10 cellular contexts compared by ENCODE assay signal in genomic region chr10:34319197-34319846, GRCh38.
A peak's percentile ranks its signal among the peaks of the same experiment; 100 is the strongest.
DNase-seq lines count a peak whose midpoint lies in the region; ATAC-seq, FAIRE-seq and TF ChIP-seq lines count a peak whose summit lies in the region.
"Had no signal": no experiment of that assay in that cellular context is flagged by ENCODE, and none has a peak within 500 bp of the region (broad histone marks: within the 10 kb centered on the region; RNA-seq: fewer than 3 reads in every experiment).

No MANE protein-coding gene starts in this region.

- in situ Hi-C loops in HAP-1 (cut with MboI; ENCODE audit: low sequenced_read_pairs), result no loop called here

- no peaks in the 10 kb centered on the region for H3K9me2 ChIP-seq in Karpas-422 (replicated peaks; ENCODE audit: insufficient read depth, low read length)

- H3K4me2 ChIP-seq in endothelial cell of umbilical vein (ENCODE audit: insufficient read depth, low read length) (no peak overlapping the region), Karpas-422 (ENCODE audit: low read depth, low read length, poor library complexity, severe bottlenecking) (no peak overlapping the region)

- H3K9me3 ChIP-seq in HAP-1 (no peaks in the 10 kb centered on the region), endothelial cell of umbilical vein (replicated peaks; ENCODE audit: control insufficient read depth, insufficient read depth, low read length) (no peaks in the 10 kb centered on the region), Karpas-422 (ENCODE audit: low read length) (no peaks in the 10 kb centered on the region)

- H3K36me3 ChIP-seq in HAP-1 (replicated peaks), result no peaks in the 10 kb centered on the region
- H3K36me3 ChIP-seq in endothelial cell of umbilical vein (ENCODE audit: control insufficient read depth in 2 of 2, extremely low read depth in 1 of 2, insufficient read depth in 2 of 2, low read length in 2 of 2), result no peaks in the 10 kb centered on the region
- H3K36me3 ChIP-seq in Karpas-422 (ENCODE audit: insufficient read depth, low read length), result no peaks in the 10 kb centered on the region

- H2AFZ ChIP-seq in endothelial cell of umbilical vein (ENCODE audit: low read depth, low read length) (no peak overlapping the region), Karpas-422 (ENCODE audit: low read length) (no peak overlapping the region)

- H3K27ac ChIP-seq in endothelial cell of umbilical vein (ENCODE audit: insufficient read depth, low read depth, low read length), result no peak overlapping the region
- no peak overlapping the region for H3K27ac ChIP-seq in Karpas-422 (ENCODE audit: low read length)

- peak; percentile 49 to 58 for DNase-seq in HAP-1 (ENCODE audit: low spot score in 2 of 2)
- DNase-seq in NCI-H2227 (lab: John Stamatoyannopoulos, UW; ENCODE audit: unreplicated experiment), result peak; percentile 52
- DNase-seq in endothelial cell of umbilical vein (ENCODE audit: low read depth, low spot score), result peak; percentile 58
- peak; percentile 52 for DNase-seq in renal cortical epithelial cell (ENCODE audit: low read depth)
- DNase-seq in Karpas-422, result no peak
- no peak for DNase-seq in stimulated activated naive CD4-positive, alpha-beta T cell treated with Interleukin-2 at 50 U/mL for 16 hours (lab: John Stamatoyannopoulos, UW)
- DNase-seq: cortex of kidney had no signal

- no peaks in the 10 kb centered on the region for H3K36me3 Mint-ChIP-seq in stimulated activated memory B cell treated with anti-CD40 and anti-IgM and Interleukin-4, amounts not matched to agents 10 μg/mL and 1 μg/mL and 100 μg/mL, for 72 hours

- H3K79me2 ChIP-seq in endothelial cell of umbilical vein (ENCODE audit: control insufficient read depth, insufficient read depth, low read length) (no peaks in the 10 kb centered on the region), Karpas-422 (ENCODE audit: low read length) (no peaks in the 10 kb centered on the region)

- dilution Hi-C loops in endothelial cell of umbilical vein (cut with MboI; ENCODE audit: extremely low pct_ligation_motif_present, low sequenced_read_pairs), result no loop called here

- no peak for FAIRE-seq in endothelial cell of umbilical vein (lab: Jason Lieb, UNC)

- H3K27ac Mint-ChIP-seq in stimulated activated memory B cell treated with anti-CD40 and anti-IgM and Interleukin-4, amounts not matched to agents 10 μg/mL and 1 μg/mL and 100 μg/mL, for 72 hours, result no peak overlapping the region

- TF ChIP-seq POLR2A in endothelial cell of umbilical vein (IDR thresholded peaks at IDR 0.05; ENCODE audit: low read depth, low read length) (no peak), GM18505 (IDR thresholded peaks at IDR 0.05; ENCODE audit: borderline replicate concordance, extremely low read depth, insufficient read depth, insufficient read length) (no peak)

- H3K4me3 Mint-ChIP-seq in stimulated activated memory B cell treated with anti-CD40 and anti-IgM and Interleukin-4, amounts not matched to agents 10 μg/mL and 1 μg/mL and 100 μg/mL, for 72 hours, result no peak overlapping the region

- H3K9me1 ChIP-seq in endothelial cell of umbilical vein (replicated peaks; ENCODE audit: control insufficient read depth, extremely low read depth, insufficient read depth, low read length), result no peaks in the 10 kb centered on the region

- H3K9me3 Mint-ChIP-seq in stimulated activated memory B cell treated with anti-CD40 and anti-IgM and Interleukin-4, amounts not matched to agents 10 μg/mL and 1 μg/mL and 100 μg/mL, for 72 hours, result no peaks in the 10 kb centered on the region

- no peak for ATAC-seq in GM18505 (IDR thresholded peaks at IDR 0.05; ENCODE audit: unreplicated experiment)
- no peak for ATAC-seq in stimulated activated memory B cell treated with anti-CD40 and anti-IgM and Interleukin-4, amounts not matched to agents 10 μg/mL and 1 μg/mL and 100 μg/mL, for 72 hours

- H4K20me1 ChIP-seq in endothelial cell of umbilical vein (replicated peaks; ENCODE audit: control insufficient read depth, extremely low read depth, insufficient read depth, low read length), result no peaks in the 10 kb centered on the region
- no peaks in the 10 kb centered on the region for H4K20me1 ChIP-seq in Karpas-422 (ENCODE audit: insufficient read depth, low read depth, low read length)

- no TSS peak for BruUV-seq in endothelial cell of umbilical vein (replicated peaks; lab: Mats Ljungman, UMichigan)

- no peaks in the 10 kb centered on the region for H3K27me3 Mint-ChIP-seq in stimulated activated memory B cell treated with anti-CD40 and anti-IgM and Interleukin-4, amounts not matched to agents 10 μg/mL and 1 μg/mL and 100 μg/mL, for 72 hours

- no peaks in the 10 kb centered on the region for H3K27me3 ChIP-seq in HAP-1 (ENCODE audit: low read depth)
- H3K27me3 ChIP-seq in endothelial cell of umbilical vein (ENCODE audit: control insufficient read depth in 2 of 2, insufficient read depth in 2 of 2, low read length in 2 of 2), result no peaks in the 10 kb centered on the region
- no peaks in the 10 kb centered on the region for H3K27me3 ChIP-seq in Karpas-422 (ENCODE audit: low read length)

- H3K4me1 Mint-ChIP-seq in stimulated activated memory B cell treated with anti-CD40 and anti-IgM and Interleukin-4, amounts not matched to agents 10 μg/mL and 1 μg/mL and 100 μg/mL, for 72 hours, result no peaks in the 10 kb centered on the region

- intact Hi-C loops in endothelial cell of umbilical vein (cut with micrococcal nuclease), result no loop called here

- H3K4me3 ChIP-seq in HAP-1, result no peak overlapping the region
- no peak overlapping the region for H3K4me3 ChIP-seq in endothelial cell of umbilical vein (replicated peaks in 1 of 3; ENCODE audit: insufficient read depth in 1 of 3, low read depth in 1 of 3, low read length in 3 of 3)
- no peak overlapping the region for H3K4me3 ChIP-seq in Karpas-422 (ENCODE audit: low read length)
- H3K4me3 ChIP-seq: skin epidermis had no signal

- CTCF ChIA-PET in endothelial cell of umbilical vein (lab: Charles Lee), result interaction anchor here (0.7 to 1.5 kb wide), 5 partner anchors 15 to 337 kb away, joined by 3 to 6 read pairs (median 4); no protein-coding TSS in a partner anchor

- no peak for TF ChIP-seq CTCF in endothelial cell of umbilical vein (IDR thresholded peaks at IDR 0.05; ENCODE audit: extremely low read depth in 1 of 2, insufficient read depth in 1 of 2, low read depth in 1 of 2, low read length in 2 of 2)

- H3K4me1 ChIP-seq in HAP-1 (peaks cover 19% of the 10 kb centered on the region), endothelial cell of umbilical vein (ENCODE audit: control insufficient read depth, extremely low read depth, insufficient read depth, low read length) (peaks cover 6% of the 10 kb centered on the region), Karpas-422 (ENCODE audit: low read length) (no peaks in the 10 kb centered on the region)

- POLR2A ChIA-PET in endothelial cell of umbilical vein (lab: Charles Lee), result no interaction called here

- H3K9ac ChIP-seq in endothelial cell of umbilical vein (replicated peaks; ENCODE audit: extremely low read depth, insufficient read depth, low read length) (no peak overlapping the region), Karpas-422 (ENCODE audit: low read length) (no peak overlapping the region)

TF ChIP-seq in endothelial cell of umbilical vein, 7 proteins besides CTCF, POLR2A, EP300 and RAD21:
- TF ChIP-seq EZH2 (IDR thresholded peaks at IDR 0.05; ENCODE audit: borderline replicate concordance, low read depth, low read length, severe bottlenecking), result no peak
- TF ChIP-seq MYC (IDR thresholded peaks at IDR 0.05; ENCODE audit: low read depth, low read length), result no peak
- no peak for TF ChIP-seq FOS (IDR thresholded peaks at IDR 0.05; ENCODE audit: borderline replicate concordance, insufficient read depth, low read length)
- no peak for TF ChIP-seq POLR2AphosphoS5 (IDR thresholded peaks at IDR 0.05; ENCODE audit: insufficient read depth, low read depth, low read length)
- no peak for TF ChIP-seq JUN (IDR thresholded peaks at IDR 0.05; ENCODE audit: borderline replicate concordance, insufficient read depth, insufficient read length, low read depth)
- no peak for TF ChIP-seq MAX (IDR thresholded peaks at IDR 0.05; ENCODE audit: insufficient read depth, insufficient read length)
- TF ChIP-seq GATA2 (IDR thresholded peaks at IDR 0.05; ENCODE audit: insufficient read depth, insufficient read length, low read depth, low read length), result no peak

Comparison
In these comparisons a context has a peak if more than half of its experiments do, and no peak if none do; other contexts are left out.
1. DNase-seq: peak in HAP-1 (2 of 2), NCI-H2227 (single experiment), endothelial cell of umbilical vein (single experiment) and renal cortical epithelial cell (single experiment); none in Karpas-422 (single experiment) and stimulated activated naive CD4-positive, alpha-beta T cell treated with Interleukin-2 at 50 U/mL for 16 hours (single experiment).